Comparison of ENCODE assay signal across 14 cellular contexts in the genomic region with DNA sequence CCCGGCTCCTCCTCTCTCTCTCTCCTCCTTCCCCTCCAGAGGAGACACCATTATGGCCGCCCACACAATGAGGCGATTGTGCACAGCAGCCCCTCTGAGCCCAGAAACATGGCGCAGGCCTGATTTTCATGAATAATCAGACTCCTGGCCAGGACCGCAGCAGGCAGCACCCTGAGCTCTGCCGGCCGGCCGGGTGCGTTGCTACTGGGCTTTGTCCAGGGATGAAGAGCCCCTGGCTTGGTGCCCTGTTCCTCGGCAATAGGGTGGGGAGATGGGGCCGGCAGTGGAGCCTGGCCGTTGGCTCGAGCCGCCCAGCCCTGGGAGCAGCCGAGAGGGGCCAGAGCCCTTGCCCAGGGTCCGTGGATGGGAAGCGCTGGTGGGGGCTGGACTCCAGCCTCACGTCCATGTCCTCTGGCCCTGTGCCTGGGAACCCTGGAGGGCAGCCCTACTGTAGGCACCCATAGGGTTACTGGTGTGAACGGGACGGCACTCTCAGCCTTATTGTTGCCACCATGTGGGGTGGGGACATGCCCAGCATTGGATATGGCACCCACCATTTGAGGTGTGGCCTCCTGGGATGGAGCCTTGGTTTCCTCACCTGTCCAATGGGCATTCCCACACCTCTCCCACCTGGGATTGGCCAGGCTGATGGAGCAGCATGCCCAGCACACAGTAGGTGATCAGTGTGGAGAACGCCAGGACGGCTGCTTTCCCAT.
DNase-seq lines count a peak whose midpoint lies in the region; ATAC-seq and TF ChIP-seq lines count a peak whose summit lies in the region.
"Had no signal": no experiment of that assay in that cellular context is flagged by ENCODE, and none has a peak within 500 bp of the region (broad histone marks: within the 10 kb centered on the region; RNA-seq: fewer than 3 reads in every experiment).

No MANE protein-coding gene starts in this region.

- no peak for TF ChIP-seq EP300 in suprapubic skin (IDR thresholded peaks at IDR 0.05)

- H3K27ac ChIP-seq in adrenal gland, result peak overlapping the region in 1 of 5 donors; percentile 16
- no peak overlapping the region for H3K27ac ChIP-seq in cardiac muscle cell
- H3K27ac ChIP-seq in suprapubic skin, result no peak overlapping the region
- H3K27ac ChIP-seq: KMS-11, prostate gland, SK-N-MC, thoracic aorta had no signal

- H3K27me3 ChIP-seq in adrenal gland (peaks cover 6% of the 10 kb centered on the region), cardiac muscle cell (no peaks in the 10 kb centered on the region), suprapubic skin (peaks cover 27% of the 10 kb centered on the region)

- DNase-seq in COLO829 (ENCODE audit: low spot score) (peak; percentile 33), adrenal gland (peak in 4 of 7 donors; percentile 12 to 53 (median 40)), cardiac muscle cell (ENCODE audit: low read depth in 1 of 2, low spot score in 1 of 2) (peak in 1 of 2 donors; percentile 71), occipital lobe (lab: John Stamatoyannopoulos, UW) (peak; percentile 79), suprapubic skin (ENCODE audit: low spot score in 2 of 2) (no peak), NCI-H510A treated with DMSO at 0.1 percent for 48 hours (lab: John Stamatoyannopoulos, UW) (no peak)
- DNase-seq: activated CD4-positive, alpha-beta T cell treated with anti-CD3 and anti-CD28 coated beads for 4 hours; NCI-H345 had no signal

- H3K4me3 ChIP-seq in adrenal gland (no peak overlapping the region), cardiac muscle cell (no peak overlapping the region), suprapubic skin (no peak overlapping the region)
- H3K4me3 ChIP-seq: prostate gland, SK-N-MC, thoracic aorta had no signal

- TF ChIP-seq CTCF in adrenal gland (IDR thresholded peaks at IDR 0.05) (no peak), cardiac muscle cell (IDR thresholded peaks at IDR 0.05; ENCODE audit: low read depth, low read length) (peak; percentile 5), suprapubic skin (IDR thresholded peaks at IDR 0.05) (no peak)

- H3K36me3 ChIP-seq in adrenal gland (replicated peaks in 1 of 2), result no peaks in the 10 kb centered on the region
- H3K36me3 ChIP-seq in cardiac muscle cell, result no peaks in the 10 kb centered on the region
- H3K36me3 ChIP-seq in suprapubic skin, result no peaks in the 10 kb centered on the region
- H3K36me3 ChIP-seq: prostate gland, thoracic aorta had no signal

- TF ChIP-seq POLR2A in adrenal gland (IDR thresholded peaks at IDR 0.05) (no peak), suprapubic skin (IDR thresholded peaks at IDR 0.05) (no peak)

- H3K9me3 ChIP-seq in adrenal gland (replicated peaks in 1 of 3) (no peaks in the 10 kb centered on the region), cardiac muscle cell (ENCODE audit: low read depth) (no peaks in the 10 kb centered on the region), suprapubic skin (no peaks in the 10 kb centered on the region)
- H3K9me3 ChIP-seq: prostate gland, thoracic aorta had no signal

- 42 to 70% (median 57%) methylated on average over 10 to 22 of the region's 22 CpGs for WGBS in adrenal gland, 4 donors
- WGBS in suprapubic skin, result 60% methylated on average over 1 of the region's 22 CpGs

- no peak for ATAC-seq in HG02981 (IDR thresholded peaks at IDR 0.05; ENCODE audit: unreplicated experiment)
- ATAC-seq in HG03039 (IDR thresholded peaks at IDR 0.05; ENCODE audit: unreplicated experiment), result no peak

- intact Hi-C loops in adrenal gland (cut with DNase I), result loop anchor here (5.0 kb wide), 1 partner anchor 103 kb away; a partner anchor contains a TSS

- H3K4me1 ChIP-seq in adrenal gland (replicated peaks in 1 of 2) (no peaks in the 10 kb centered on the region), cardiac muscle cell (ENCODE audit: low read depth) (no peaks in the 10 kb centered on the region), suprapubic skin (peaks cover 10% of the 10 kb centered on the region)
- H3K4me1 ChIP-seq: prostate gland had no signal

Comparison
In these comparisons a context has a peak if more than half of its experiments do, and no peak if none do; other contexts are left out.
1. DNase-seq: peak in COLO829 (single experiment), adrenal gland (4 of 7) and occipital lobe (single experiment); none in suprapubic skin (0 of 2) and NCI-H510A treated with DMSO at 0.1 percent for 48 hours (single experiment).